Comparison of ENCODE assay signal across 1 cellular context in genomic region chr7:102271158-102271798, GRCh38.
TF ChIP-seq lines count a peak whose summit lies in the region.

No MANE protein-coding gene starts in this region.

TF ChIP-seq in SK-N-SH, 30 proteins besides CTCF, POLR2A, EP300 and RAD21 (continued from another document):
- no peak for TF ChIP-seq REST (IDR thresholded peaks at IDR 0.05; ENCODE audit: low read depth, low read length)
- TF ChIP-seq ZBTB33 (IDR thresholded peaks at IDR 0.05; ENCODE audit: borderline replicate concordance, low read depth): no peak
